In the genomic region with DNA sequence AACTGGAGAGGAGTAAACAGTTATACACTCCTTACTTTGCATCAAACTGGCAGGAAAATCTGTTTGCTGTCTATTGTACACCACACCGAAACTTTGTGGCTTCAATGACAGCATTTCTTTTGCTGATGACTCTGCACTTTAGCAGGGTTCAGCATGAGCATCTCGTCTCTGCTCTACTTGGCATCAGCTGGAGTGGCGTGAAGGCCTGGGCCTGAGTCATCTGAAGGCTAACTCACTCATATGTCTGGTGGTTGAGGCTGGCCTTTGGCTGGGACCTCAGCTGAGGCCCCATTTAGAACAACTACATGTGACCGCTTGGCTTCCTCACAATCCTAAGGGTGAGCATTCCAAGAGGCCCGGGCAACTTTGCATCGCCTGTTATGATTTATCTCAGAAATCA, we compare ENCODE assay signal across 14 cellular contexts.
A peak's percentile ranks its signal among the peaks of the same experiment; 100 is the strongest.
DNase-seq lines count a peak whose midpoint lies in the region; ATAC-seq and TF ChIP-seq lines count a peak whose summit lies in the region.
"Had no signal": no experiment of that assay in that cellular context is flagged by ENCODE, and none has a peak within 500 bp of the region (broad histone marks: within the 10 kb centered on the region; RNA-seq: fewer than 3 reads in every experiment).

No MANE protein-coding gene starts in this region.

- DNase-seq in AG09309 (ENCODE audit: low read depth), result peak; percentile 76
- peak; percentile 37 for DNase-seq in HCEC 1CT
- DNase-seq in astrocyte of the hippocampus (ENCODE audit: low read depth, low spot score), result peak; percentile 75
- peak; percentile 73 for DNase-seq in kidney tubule cell (ENCODE audit: low spot score)
- no peak for DNase-seq in NCI-H2081 (lab: John Stamatoyannopoulos, UW)
- no peak for DNase-seq in GM20000 (ENCODE audit: low spot score)
- DNase-seq: activated CD4-positive, CD25-positive, alpha-beta regulatory T cell; activated gamma-delta T cell; CD8-positive, alpha-beta memory T cell; mucosa of descending colon; NCI-H1105; NCI-H69 had no signal

- no peak overlapping the region for H3K4me3 ChIP-seq in AG09309 (ENCODE audit: control insufficient read depth, low read depth, low read length)
- H3K4me3 ChIP-seq: mucosa of descending colon had no signal

- ATAC-seq in HG02852 (IDR thresholded peaks at IDR 0.05; ENCODE audit: unreplicated experiment) (no peak), GM19023 (IDR thresholded peaks at IDR 0.05; ENCODE audit: unreplicated experiment) (no peak)
- ATAC-seq: mucosa of descending colon had no signal

- TF ChIP-seq CTCF in AG09309 (IDR thresholded peaks at IDR 0.05; ENCODE audit: control insufficient read depth, insufficient read depth, low read depth, low read length, missing control alignments), result no peak
- no peak for TF ChIP-seq CTCF in GM20000 (IDR thresholded peaks at IDR 0.05; ENCODE audit: extremely low read depth, missing control alignments)

Comparison
In these comparisons a context has a peak if more than half of its experiments do, and no peak if none do; other contexts are left out.
1. DNase-seq: peak in AG09309 (single experiment), HCEC 1CT (single experiment), astrocyte of the hippocampus (single experiment) and kidney tubule cell (single experiment); none in NCI-H2081 (0 of 2) and GM20000 (single experiment).